ENCODE assay signal across 2 cellular contexts in genomic region chr18:74550886-74551285, GRCh38.
TF ChIP-seq lines count a peak whose summit lies in the region.

No MANE protein-coding gene starts in this region.

TF ChIP-seq in liver, 16 proteins besides CTCF, POLR2A, EP300 and RAD21:
- TF ChIP-seq, protein P1, sequence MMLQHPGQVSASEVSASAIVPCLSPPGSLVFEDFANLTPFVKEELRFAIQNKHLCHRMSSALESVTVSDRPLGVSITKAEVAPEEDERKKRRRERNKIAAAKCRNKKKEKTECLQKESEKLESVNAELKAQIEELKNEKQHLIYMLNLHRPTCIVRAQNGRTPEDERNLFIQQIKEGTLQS (IDR thresholded peaks at IDR 0.05): no peak
- TF ChIP-seq, protein P2, sequence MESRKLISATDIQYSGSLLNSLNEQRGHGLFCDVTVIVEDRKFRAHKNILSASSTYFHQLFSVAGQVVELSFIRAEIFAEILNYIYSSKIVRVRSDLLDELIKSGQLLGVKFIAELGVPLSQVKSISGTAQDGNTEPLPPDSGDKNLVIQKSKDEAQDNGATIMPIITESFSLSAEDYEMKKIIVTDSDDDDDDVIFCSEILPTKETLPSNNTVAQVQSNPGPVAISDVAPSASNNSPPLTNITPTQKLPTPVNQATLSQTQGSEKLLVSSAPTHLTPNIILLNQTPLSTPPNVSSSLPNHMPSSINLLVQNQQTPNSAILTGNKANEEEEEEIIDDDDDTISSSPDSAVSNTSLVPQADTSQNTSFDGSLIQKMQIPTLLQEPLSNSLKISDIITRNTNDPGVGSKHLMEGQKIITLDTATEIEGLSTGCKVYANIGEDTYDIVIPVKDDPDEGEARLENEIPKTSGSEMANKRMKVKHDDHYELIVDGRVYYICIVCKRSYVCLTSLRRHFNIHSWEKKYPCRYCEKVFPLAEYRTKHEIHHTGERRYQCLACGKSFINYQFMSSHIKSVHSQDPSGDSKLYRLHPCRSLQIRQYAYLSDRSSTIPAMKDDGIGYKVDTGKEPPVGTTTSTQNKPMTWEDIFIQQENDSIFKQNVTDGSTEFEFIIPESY (IDR thresholded peaks at IDR 0.05): no peak
- TF ChIP-seq REST (IDR thresholded peaks at IDR 0.05) (peak; percentile 36), FOXA1 (IDR thresholded peaks at IDR 0.05) (peak; percentile 16), GABPA (IDR thresholded peaks at IDR 0.05 in 1 of 2, conservative IDR thresholded peaks at IDR 0.05 in 1 of 2) (peak in 1 of 2 donors; percentile 39), SP1 (IDR thresholded peaks at IDR 0.05) (peak; percentile 13), RXRA (IDR thresholded peaks at IDR 0.05) (peak in 1 of 2 donors; percentile 72), HNF4A (conservative IDR thresholded peaks at IDR 0.05) (peak; percentile 11 to 62), FOXA2 (IDR thresholded peaks at IDR 0.05) (peak; percentile 25), YY1 (IDR thresholded peaks at IDR 0.05) (peak; percentile 67), HNF4G (IDR thresholded peaks at IDR 0.05) (no peak), JUND (IDR thresholded peaks at IDR 0.05) (no peak)
- TF ChIP-seq, protein P3, sequence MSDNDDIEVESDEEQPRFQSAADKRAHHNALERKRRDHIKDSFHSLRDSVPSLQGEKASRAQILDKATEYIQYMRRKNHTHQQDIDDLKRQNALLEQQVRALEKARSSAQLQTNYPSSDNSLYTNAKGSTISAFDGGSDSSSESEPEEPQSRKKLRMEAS (IDR thresholded peaks at IDR 0.05): peak; percentile 47

TF ChIP-seq in HepG2, 621 proteins besides CTCF, POLR2A, EP300 and RAD21:
- TF ChIP-seq, protein P4, sequence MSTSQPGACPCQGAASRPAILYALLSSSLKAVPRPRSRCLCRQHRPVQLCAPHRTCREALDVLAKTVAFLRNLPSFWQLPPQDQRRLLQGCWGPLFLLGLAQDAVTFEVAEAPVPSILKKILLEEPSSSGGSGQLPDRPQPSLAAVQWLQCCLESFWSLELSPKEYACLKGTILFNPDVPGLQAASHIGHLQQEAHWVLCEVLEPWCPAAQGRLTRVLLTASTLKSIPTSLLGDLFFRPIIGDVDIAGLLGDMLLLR (CRISPR knock-in tag; IDR thresholded peaks at IDR 0.05): no peak
- no peak for TF ChIP-seq NRL (CRISPR knock-in tag; IDR thresholded peaks at IDR 0.05; ENCODE audit: borderline replicate concordance)
- no peak for TF ChIP-seq ZNF564 (CRISPR knock-in tag; IDR thresholded peaks at IDR 0.05)
- no peak for TF ChIP-seq SNAPC4 (CRISPR knock-in tag; IDR thresholded peaks at IDR 0.05)
- TF ChIP-seq, protein P1 (CRISPR knock-in tag; IDR thresholded peaks at IDR 0.05): no peak
- no peak for TF ChIP-seq XBP1 (CRISPR knock-in tag; IDR thresholded peaks at IDR 0.05)
- TF ChIP-seq, protein P5, sequence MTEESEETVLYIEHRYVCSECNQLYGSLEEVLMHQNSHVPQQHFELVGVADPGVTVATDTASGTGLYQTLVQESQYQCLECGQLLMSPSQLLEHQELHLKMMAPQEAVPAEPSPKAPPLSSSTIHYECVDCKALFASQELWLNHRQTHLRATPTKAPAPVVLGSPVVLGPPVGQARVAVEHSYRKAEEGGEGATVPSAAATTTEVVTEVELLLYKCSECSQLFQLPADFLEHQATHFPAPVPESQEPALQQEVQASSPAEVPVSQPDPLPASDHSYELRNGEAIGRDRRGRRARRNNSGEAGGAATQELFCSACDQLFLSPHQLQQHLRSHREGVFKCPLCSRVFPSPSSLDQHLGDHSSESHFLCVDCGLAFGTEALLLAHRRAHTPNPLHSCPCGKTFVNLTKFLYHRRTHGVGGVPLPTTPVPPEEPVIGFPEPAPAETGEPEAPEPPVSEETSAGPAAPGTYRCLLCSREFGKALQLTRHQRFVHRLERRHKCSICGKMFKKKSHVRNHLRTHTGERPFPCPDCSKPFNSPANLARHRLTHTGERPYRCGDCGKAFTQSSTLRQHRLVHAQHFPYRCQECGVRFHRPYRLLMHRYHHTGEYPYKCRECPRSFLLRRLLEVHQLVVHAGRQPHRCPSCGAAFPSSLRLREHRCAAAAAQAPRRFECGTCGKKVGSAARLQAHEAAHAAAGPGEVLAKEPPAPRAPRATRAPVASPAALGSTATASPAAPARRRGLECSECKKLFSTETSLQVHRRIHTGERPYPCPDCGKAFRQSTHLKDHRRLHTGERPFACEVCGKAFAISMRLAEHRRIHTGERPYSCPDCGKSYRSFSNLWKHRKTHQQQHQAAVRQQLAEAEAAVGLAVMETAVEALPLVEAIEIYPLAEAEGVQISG (CRISPR knock-in tag; IDR thresholded peaks at IDR 0.05): no peak
- TF ChIP-seq MED8 (CRISPR knock-in tag; IDR thresholded peaks at IDR 0.05; ENCODE audit: insufficient replicate concordance): no peak
- no peak for TF ChIP-seq SRY (CRISPR knock-in tag; IDR thresholded peaks at IDR 0.05)
- no peak for TF ChIP-seq CREM (IDR thresholded peaks at IDR 0.05)
- no peak for TF ChIP-seq CREM (CRISPR knock-in tag; IDR thresholded peaks at IDR 0.05)
- TF ChIP-seq FOXP4 (CRISPR knock-in tag; IDR thresholded peaks at IDR 0.05): no peak
- no peak for TF ChIP-seq FOXK2 (IDR thresholded peaks at IDR 0.05)
TF ChIP-seq in HepG2: peak in this region for 0.
